ENCODE assay signal across 18 cellular contexts in the genomic region with DNA sequence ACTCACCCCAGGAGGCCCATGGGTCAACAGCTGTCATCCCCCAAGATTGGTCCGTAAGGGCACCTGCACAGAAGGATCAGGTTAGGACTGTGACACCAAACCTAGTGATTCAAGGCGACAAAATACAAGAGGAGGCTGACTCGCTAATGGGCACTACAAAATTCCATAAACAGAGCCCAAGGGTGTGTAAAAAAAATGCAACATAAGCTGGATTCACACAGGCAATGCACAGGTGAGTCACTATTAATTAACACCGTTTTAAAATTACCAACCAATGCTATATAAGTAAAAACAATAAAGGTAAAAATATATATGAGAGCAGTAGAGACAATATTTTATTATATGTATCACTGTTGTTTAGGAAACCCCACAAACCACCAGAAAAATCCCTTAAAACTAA. TPM values are rescaled to one million over a fixed set of nuclear protein-coding genes. Genes with fewer than 3 reads are reported as not detected.
DNase-seq lines count a peak whose midpoint lies in the region; ATAC-seq and TF ChIP-seq lines count a peak whose summit lies in the region.
"Had no signal": no experiment of that assay in that cellular context is flagged by ENCODE, and none has a peak within 500 bp of the region (broad histone marks: within the 10 kb centered on the region; RNA-seq: fewer than 3 reads in every experiment).

No MANE protein-coding gene starts in this region.

- H3K4me3 ChIP-seq in lung: peak overlapping the region; percentile 5

- H3K9me3 ChIP-seq in lung (ENCODE audit: control insufficient read depth in 2 of 2, insufficient read depth in 1 of 2, low read length in 1 of 2): peaks cover 0 to 53% of the 10 kb centered on the region in 2 donors

- WGBS in lung, 2 donors: 96 to 97% methylated on average over 4 of the region's 4 CpGs

- peaks cover 4 to 23% of the 10 kb centered on the region in 2 donors for H3K36me3 ChIP-seq in lung (ENCODE audit: control insufficient read depth in 2 of 2, insufficient read depth in 2 of 2, low read length in 2 of 2)

- POLR2A ChIA-PET in activated CD4-positive, alpha-beta memory T cell treated with anti-CD3 and anti-CD28 coated beads, Interleukin-2, amount 10 ng/mL, durations not matched to agents 7 days and 5 days (lab: Charles Lee): no interaction called here

- H3K27me3 Mint-ChIP-seq in activated T-cell treated with anti-CD3 and anti-CD28 coated beads, Interleukin-2, amount 50 U/mL, for 72 hours (ENCODE audit: low read depth): no peaks in the 10 kb centered on the region
- no peaks in the 10 kb centered on the region for H3K27me3 Mint-ChIP-seq in activated CD4-positive, alpha-beta memory T cell treated with anti-CD3 and anti-CD28 coated beads, Interleukin-2, amount 10 ng/mL, durations not matched to agents 7 days and 5 days
- H3K27me3 Mint-ChIP-seq in stimulated activated naive CD8-positive, alpha-beta T cell treated with anti-CD3 and anti-CD28 coated beads, Interleukin-15, amount 100 ng/mL, for 72 hours: no peaks in the 10 kb centered on the region

- DNase-seq in activated T-cell treated with anti-CD3 and anti-CD28 coated beads, Interleukin-2, amount 50 U/mL, for 72 hours: no peak
- no peak for DNase-seq in activated T-cell treated with anti-CD3 and anti-CD28 coated beads, Interleukin-2, amount 50 U/mL, for 48 hours
- no peak for DNase-seq in activated CD4-positive, alpha-beta memory T cell treated with anti-CD3 and anti-CD28 coated beads, Interleukin-2, amount 10 ng/mL, durations not matched to agents 7 days and 5 days
- DNase-seq in lung (ENCODE audit: low spot score): no peak
- no peak for DNase-seq in stimulated activated naive CD8-positive, alpha-beta T cell treated with anti-CD3 and anti-CD28 coated beads, Interleukin-15, amount 100 ng/mL, for 72 hours
- no peak for DNase-seq in stimulated activated CD4-positive, alpha-beta T cell treated with anti-CD3 and anti-CD28 coated beads, Interleukin-12 subunit alpha, Interleukin-12 subunit beta, amount 100 ng/mL, for 4 hours
- no peak for DNase-seq in iPS-NIHi7 (ENCODE audit: extremely low spot score)
- DNase-seq: activated CD4-positive, alpha-beta T cell treated with anti-CD3 and anti-CD28 coated beads for 1 hour; activated naive CD4-positive, alpha-beta T cell; DMS53; head of caudate nucleus; left colon; NCI-H1092; NCI-H2227 treated with DMSO at 0.1 percent for 48 hours; small intestine; tibial artery had no signal

- no peak for TF ChIP-seq CTCF in lung (IDR thresholded peaks at IDR 0.05; ENCODE audit: control extremely low read depth, extremely low read depth)

- CTCF ChIA-PET in activated CD4-positive, alpha-beta memory T cell treated with anti-CD3 and anti-CD28 coated beads, Interleukin-2, amount 10 ng/mL, durations not matched to agents 7 days and 5 days (lab: Charles Lee): no interaction called here

- H3K4me1 Mint-ChIP-seq in activated T-cell treated with anti-CD3 and anti-CD28 coated beads, Interleukin-2, amount 50 U/mL, for 72 hours (ENCODE audit: low read depth): peaks cover 37% of the 10 kb centered on the region
- H3K4me1 Mint-ChIP-seq in activated CD4-positive, alpha-beta memory T cell treated with anti-CD3 and anti-CD28 coated beads, Interleukin-2, amount 10 ng/mL, durations not matched to agents 7 days and 5 days: peaks cover 30% of the 10 kb centered on the region
- peaks cover 46% of the 10 kb centered on the region for H3K4me1 Mint-ChIP-seq in stimulated activated naive CD8-positive, alpha-beta T cell treated with anti-CD3 and anti-CD28 coated beads, Interleukin-15, amount 100 ng/mL, for 72 hours

- ATAC-seq in activated T-cell treated with anti-CD3 and anti-CD28 coated beads, Interleukin-2, amount 50 U/mL, for 72 hours (replicated peaks in 1 of 2): no peak
- no peak for ATAC-seq in lung (ENCODE audit: insufficient read depth, low FRiP score)
- no peak for ATAC-seq in stimulated activated naive CD8-positive, alpha-beta T cell treated with anti-CD3 and anti-CD28 coated beads, Interleukin-15, amount 100 ng/mL, for 72 hours
- ATAC-seq in GM18861 (IDR thresholded peaks at IDR 0.05; ENCODE audit: unreplicated experiment): no peak
- ATAC-seq: left colon had no signal

- H3K27me3 ChIP-seq in lung (ENCODE audit: control insufficient read depth, insufficient read depth): no peaks in the 10 kb centered on the region
- H3K27me3 ChIP-seq: tibial artery had no signal

- peak overlapping the region; percentile 89 to 95 for H3K4me3 Mint-ChIP-seq in activated T-cell treated with anti-CD3 and anti-CD28 coated beads, Interleukin-2, amount 50 U/mL, for 72 hours
- H3K4me3 Mint-ChIP-seq in activated CD4-positive, alpha-beta memory T cell treated with anti-CD3 and anti-CD28 coated beads, Interleukin-2, amount 10 ng/mL, durations not matched to agents 7 days and 5 days: peak overlapping the region; percentile 77
- H3K4me3 Mint-ChIP-seq in stimulated activated naive CD8-positive, alpha-beta T cell treated with anti-CD3 and anti-CD28 coated beads, Interleukin-15, amount 100 ng/mL, for 72 hours: peak overlapping the region; percentile 76 to 93

- no peak overlapping the region for H3K27ac ChIP-seq in lung (ENCODE audit: low read depth in 1 of 2, low read length in 1 of 2)
- H3K27ac ChIP-seq: SK-N-MC, tibial artery had no signal

- H3K4me1 ChIP-seq in lung (ENCODE audit: control insufficient read depth in 2 of 2, insufficient read depth in 2 of 2, low read length in 2 of 2): peaks cover 4 to 14% of the 10 kb centered on the region in 2 donors

- peaks cover 19 to 30% of the 10 kb centered on the region in 2 donors for H3K9me3 Mint-ChIP-seq in activated T-cell treated with anti-CD3 and anti-CD28 coated beads, Interleukin-2, amount 50 U/mL, for 72 hours
- peaks cover 54% of the 10 kb centered on the region for H3K9me3 Mint-ChIP-seq in activated CD4-positive, alpha-beta memory T cell treated with anti-CD3 and anti-CD28 coated beads, Interleukin-2, amount 10 ng/mL, durations not matched to agents 7 days and 5 days
- peaks cover 54 to 59% of the 10 kb centered on the region in 2 donors for H3K9me3 Mint-ChIP-seq in stimulated activated naive CD8-positive, alpha-beta T cell treated with anti-CD3 and anti-CD28 coated beads, Interleukin-15, amount 100 ng/mL, for 72 hours

- H3K36me3 Mint-ChIP-seq in activated T-cell treated with anti-CD3 and anti-CD28 coated beads, Interleukin-2, amount 50 U/mL, for 72 hours (ENCODE audit: insufficient read depth in 2 of 2): peaks cover 49 to 85% of the 10 kb centered on the region in 2 donors
- H3K36me3 Mint-ChIP-seq in activated CD4-positive, alpha-beta memory T cell treated with anti-CD3 and anti-CD28 coated beads, Interleukin-2, amount 10 ng/mL, durations not matched to agents 7 days and 5 days (ENCODE audit: low read depth): peaks cover 92% of the 10 kb centered on the region

- H3K27ac Mint-ChIP-seq in activated T-cell treated with anti-CD3 and anti-CD28 coated beads, Interleukin-2, amount 50 U/mL, for 72 hours: peak overlapping the region; percentile 85
- no peak overlapping the region for H3K27ac Mint-ChIP-seq in activated CD4-positive, alpha-beta memory T cell treated with anti-CD3 and anti-CD28 coated beads, Interleukin-2, amount 10 ng/mL, durations not matched to agents 7 days and 5 days
- no peak overlapping the region for H3K27ac Mint-ChIP-seq in stimulated activated naive CD8-positive, alpha-beta T cell treated with anti-CD3 and anti-CD28 coated beads, Interleukin-15, amount 100 ng/mL, for 72 hours

RNA-seq across cellular contexts. Expression of a gene that starts 1.9 kb away (rescaled TPM):
- total RNA-seq in activated T-cell treated with anti-CD3 and anti-CD28 coated beads, Interleukin-2, amount 50 U/mL, for 72 hours: 10 to 100 TPM; 13.1 to 13.8 TPM
- total RNA-seq in activated CD4-positive, alpha-beta memory T cell treated with anti-CD3 and anti-CD28 coated beads, Interleukin-2, amount 10 ng/mL, durations not matched to agents 7 days and 5 days: 1 to 10 TPM; 9.6 to 9.7 TPM
- total RNA-seq in lung: 10 to 100 TPM; 16.9 to 37.9 TPM
- 1 to 10 TPM; 6.0 to 6.5 TPM for polyA plus RNA-seq in lung

RNA-seq across cellular contexts. Expression of a gene that starts 26.3 kb away (rescaled TPM):
- 1 to 10 TPM in 1 of 2 donors, under 1 TPM in 1; 0.91 to 2.1 TPM for total RNA-seq in activated T-cell treated with anti-CD3 and anti-CD28 coated beads, Interleukin-2, amount 50 U/mL, for 72 hours
- under 1 TPM in 1 of 2 experiments, not detected in 1; 0.40 TPM for total RNA-seq in activated CD4-positive, alpha-beta memory T cell treated with anti-CD3 and anti-CD28 coated beads, Interleukin-2, amount 10 ng/mL, durations not matched to agents 7 days and 5 days
- total RNA-seq in lung: 1 to 10 TPM; 1.2 to 1.3 TPM
- polyA plus RNA-seq in lung: 1 to 10 TPM in 1 of 2 donors, under 1 TPM in 1; 0.24 to 2.0 TPM

RNA-seq across cellular contexts. Expression of a gene that starts 33.1 kb away (rescaled TPM):
- not detected for total RNA-seq in activated T-cell treated with anti-CD3 and anti-CD28 coated beads, Interleukin-2, amount 50 U/mL, for 72 hours
- total RNA-seq in activated CD4-positive, alpha-beta memory T cell treated with anti-CD3 and anti-CD28 coated beads, Interleukin-2, amount 10 ng/mL, durations not matched to agents 7 days and 5 days: not detected
- 1 to 10 TPM; 1.1 to 1.7 TPM for total RNA-seq in lung
- polyA plus RNA-seq in lung: under 1 TPM; 0.30 to 0.63 TPM
- total RNA-seq: left colon had no signal

RNA-seq across cellular contexts. Expression of a gene that starts 53.2 kb away (rescaled TPM):
- total RNA-seq in activated T-cell treated with anti-CD3 and anti-CD28 coated beads, Interleukin-2, amount 50 U/mL, for 72 hours: 10 to 100 TPM in 1 of 2 donors, 1 to 10 TPM in 1; 8.4 to 10.6 TPM
- 1 to 10 TPM; 5.8 to 6.1 TPM for total RNA-seq in activated CD4-positive, alpha-beta memory T cell treated with anti-CD3 and anti-CD28 coated beads, Interleukin-2, amount 10 ng/mL, durations not matched to agents 7 days and 5 days
- total RNA-seq in lung: 1 to 10 TPM; 4.9 to 8.1 TPM
- polyA plus RNA-seq in lung: 1 to 10 TPM; 2.5 to 2.7 TPM

RNA-seq across cellular contexts. Expression of a gene that starts 58.4 kb away (rescaled TPM):
- total RNA-seq in activated T-cell treated with anti-CD3 and anti-CD28 coated beads, Interleukin-2, amount 50 U/mL, for 72 hours: 1 to 10 TPM; 1.7 to 1.9 TPM
- total RNA-seq in activated CD4-positive, alpha-beta memory T cell treated with anti-CD3 and anti-CD28 coated beads, Interleukin-2, amount 10 ng/mL, durations not matched to agents 7 days and 5 days: not detected
- total RNA-seq in lung: 10 to 100 TPM in 1 of 2 donors, 1 to 10 TPM in 1; 4.6 to 13.5 TPM
- polyA plus RNA-seq in lung: 1 to 10 TPM; 2.2 to 2.4 TPM
